Comparison of ENCODE assay signal across 19 cellular contexts in genomic region chr7:103714377-103714927, GRCh38.
"Had no signal": no experiment of that assay in that cellular context is flagged by ENCODE, and none has a peak within 500 bp of the region (broad histone marks: within the 10 kb centered on the region; RNA-seq: fewer than 3 reads in every experiment).

No MANE protein-coding gene starts in this region.

- DNase-seq: activated CD4-positive, alpha-beta memory T cell treated with anti-CD3 and anti-CD28 coated beads for 36 hours; activated CD4-positive, alpha-beta T cell treated with anti-CD3 and anti-CD28 coated beads for 48 hours; activated effector memory CD4-positive, alpha-beta T cell treated with Interleukin-2 at 50 U/mL for 16 hours; activated naive CD4-positive, alpha-beta T cell treated with anti-CD3 and anti-CD28 coated beads, Interleukin-2, amount 10 ng/mL, durations not matched to agents 7 days and 5 days; activated T-cell treated with anti-CD3 and anti-CD28 coated beads, Interleukin-2, amount 50 U/mL, for 48 hours; amygdala; effector memory CD4-positive, alpha-beta T cell; foreskin keratinocyte; lower lobe of right lung; naive thymus-derived CD4-positive, alpha-beta T cell; spleen; stimulated activated CD4-positive, alpha-beta T cell treated with anti-CD3 and anti-CD28 coated beads, Interleukin-4, amount 100 ng/mL, for 1 hour; stimulated activated naive CD4-positive, alpha-beta T cell treated with Interleukin-2 at 50 U/mL for 16 hours; T-helper 17 cell; upper lobe of left lung had no signal

- H3K36me3 Mint-ChIP-seq: activated CD4-positive, alpha-beta memory T cell treated with anti-CD3 and anti-CD28 coated beads for 36 hours; activated naive CD4-positive, alpha-beta T cell treated with anti-CD3 and anti-CD28 coated beads, Interleukin-2, amount 10 ng/mL, durations not matched to agents 7 days and 5 days; naive thymus-derived CD4-positive, alpha-beta T cell had no signal

- H3K27ac Mint-ChIP-seq: activated CD4-positive, alpha-beta memory T cell treated with anti-CD3 and anti-CD28 coated beads for 36 hours; activated naive CD4-positive, alpha-beta T cell treated with anti-CD3 and anti-CD28 coated beads, Interleukin-2, amount 10 ng/mL, durations not matched to agents 7 days and 5 days; naive thymus-derived CD4-positive, alpha-beta T cell; T-helper 17 cell had no signal

- H3K4me3 Mint-ChIP-seq: activated CD4-positive, alpha-beta memory T cell treated with anti-CD3 and anti-CD28 coated beads for 36 hours; activated naive CD4-positive, alpha-beta T cell treated with anti-CD3 and anti-CD28 coated beads, Interleukin-2, amount 10 ng/mL, durations not matched to agents 7 days and 5 days; naive thymus-derived CD4-positive, alpha-beta T cell; neural crest cell; T-helper 17 cell had no signal

- H3K27me3 ChIP-seq: cardiac muscle cell, foreskin keratinocyte, spleen, upper lobe of left lung had no signal

- ATAC-seq: foreskin keratinocyte; left lobe of liver; lower lobe of right lung; naive thymus-derived CD4-positive, alpha-beta T cell; T-helper 17 cell had no signal

- H3K4me1 Mint-ChIP-seq: activated naive CD4-positive, alpha-beta T cell treated with anti-CD3 and anti-CD28 coated beads, Interleukin-2, amount 10 ng/mL, durations not matched to agents 7 days and 5 days; naive thymus-derived CD4-positive, alpha-beta T cell; neural crest cell; T-helper 17 cell had no signal

- H3K27ac ChIP-seq: cardiac muscle cell, foreskin keratinocyte, lower lobe of right lung, spleen, thoracic aorta, upper lobe of left lung had no signal

- H3K27me3 Mint-ChIP-seq: activated naive CD4-positive, alpha-beta T cell treated with anti-CD3 and anti-CD28 coated beads, Interleukin-2, amount 10 ng/mL, durations not matched to agents 7 days and 5 days had no signal

- H3K36me3 ChIP-seq: cardiac muscle cell, lower lobe of right lung, spleen, thoracic aorta, upper lobe of left lung had no signal

- H3K4me1 ChIP-seq: lower lobe of right lung, spleen, upper lobe of left lung had no signal

- H3K4me3 ChIP-seq: cardiac muscle cell, lower lobe of right lung, spleen, thoracic aorta, upper lobe of left lung had no signal

- H3K9me3 Mint-ChIP-seq: activated CD4-positive, alpha-beta memory T cell treated with anti-CD3 and anti-CD28 coated beads for 36 hours; activated naive CD4-positive, alpha-beta T cell treated with anti-CD3 and anti-CD28 coated beads, Interleukin-2, amount 10 ng/mL, durations not matched to agents 7 days and 5 days; neural crest cell had no signal

- H3K9me3 ChIP-seq: lower lobe of right lung, spleen, thoracic aorta, upper lobe of left lung had no signal
